Comparison of ENCODE assay signal across 18 cellular contexts in the genomic region with DNA sequence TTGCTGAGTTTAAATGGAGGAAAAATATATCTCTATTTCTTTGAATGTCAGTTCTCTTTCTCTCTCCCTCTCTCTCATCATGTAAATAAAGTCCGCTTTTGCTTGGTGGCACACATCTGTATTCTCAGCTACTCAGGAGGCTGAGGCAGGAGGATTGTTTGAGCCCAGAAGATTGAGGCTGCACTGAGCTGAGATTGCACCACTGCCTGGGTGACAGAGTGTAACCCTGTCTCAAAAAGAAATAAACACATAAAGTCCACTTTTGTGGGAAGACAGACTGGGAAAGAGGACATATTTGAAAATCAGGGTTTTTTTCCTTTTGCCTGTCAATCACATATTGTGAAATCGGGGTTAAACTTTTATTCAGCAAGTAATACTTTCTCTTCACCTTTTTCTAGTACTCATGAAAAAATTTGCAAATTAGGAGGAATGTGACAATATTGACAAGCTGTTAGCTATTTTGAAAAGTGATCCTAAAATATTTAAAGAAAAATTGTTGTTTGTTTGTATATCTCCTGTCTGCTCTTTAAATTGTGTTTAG. TPM values are rescaled to one million over a fixed set of nuclear protein-coding genes. Genes with fewer than 3 reads are reported as not detected.
DNase-seq lines count a peak whose midpoint lies in the region; ATAC-seq, FAIRE-seq and TF ChIP-seq lines count a peak whose summit lies in the region.
"Had no signal": no experiment of that assay in that cellular context is flagged by ENCODE, and none has a peak within 500 bp of the region (broad histone marks: within the 10 kb centered on the region; RNA-seq: fewer than 3 reads in every experiment).

No MANE protein-coding gene starts in this region.

- H2AFZ ChIP-seq in IMR-90 (replicated peaks; ENCODE audit: low read length, poor library complexity) (no peak overlapping the region), osteoblast (ENCODE audit: low read length) (no peak overlapping the region)

- no peak for TF ChIP-seq RAD21 in IMR-90 (IDR thresholded peaks at IDR 0.05; ENCODE audit: low read length)

- H3K9me3 ChIP-seq in IMR-90 (ENCODE audit: control insufficient read depth, insufficient read depth, low read length) (peaks cover 2% of the 10 kb centered on the region; the same call in 1 of the 2 replicates), osteoblast (ENCODE audit: low read depth, low read length) (no peaks in the 10 kb centered on the region)
- H3K9me3 ChIP-seq: left lung had no signal

- no peak overlapping the region for H4K5ac ChIP-seq in IMR-90 (ENCODE audit: low read depth, low read length)

- no TSS peak for BruUV-seq in IMR-90 (replicated peaks; lab: Mats Ljungman, UMichigan)

- no peaks in the 10 kb centered on the region for H3K27me3 Mint-ChIP-seq in endothelial cell (ENCODE audit: unreplicated experiment)

- peaks cover 2% of the 10 kb centered on the region; the same call in 1 of the 2 replicates for H3K4me1 ChIP-seq in IMR-90 (ENCODE audit: control insufficient read depth, insufficient read depth, low read length)
- peaks cover 9% of the 10 kb centered on the region for H3K4me1 ChIP-seq in osteoblast (ENCODE audit: insufficient read depth, low read length)

- H2AK5ac ChIP-seq in IMR-90 (ENCODE audit: low read depth, low read length) = no peak overlapping the region

- no peak overlapping the region for H2BK120ac ChIP-seq in IMR-90 (ENCODE audit: low read depth, low read length)

- H3K9me1 ChIP-seq in IMR-90 (ENCODE audit: insufficient read depth, low read length) = no peaks in the 10 kb centered on the region; the same call in 1 of the 2 replicates

- TF ChIP-seq CTCF in 22Rv1 (IDR thresholded peaks at IDR 0.05) = no peak
- no peak for TF ChIP-seq CTCF in IMR-90 (conservative IDR thresholded peaks at IDR 0.05; ENCODE audit: low read depth, low read length)
- TF ChIP-seq CTCF in endothelial cell (IDR thresholded peaks at IDR 0.05; ENCODE audit: unreplicated experiment) = no peak
- no peak for TF ChIP-seq CTCF in osteoblast (IDR thresholded peaks at IDR 0.05; ENCODE audit: extremely low read depth, low read depth, low read length)

- intact Hi-C loops in IMR-90 (cut with micrococcal nuclease) = no loop called here

- peak overlapping the region; percentile 51 for H3K4me3 Mint-ChIP-seq in endothelial cell (ENCODE audit: unreplicated experiment)
- H3K4me3 Mint-ChIP-seq: CD14-positive monocyte had no signal

- no peak overlapping the region for H2BK20ac ChIP-seq in IMR-90 (ENCODE audit: low read depth, low read length)

- H3K79me1 ChIP-seq in IMR-90 (ENCODE audit: low read depth in 1 of 2, low read length in 2 of 2) = peaks cover 4 to 13% of the 10 kb centered on the region in 2 experiments; a peak in 3 of 4 replicates

- in situ Hi-C loops in IMR-90 (cut with MboI; ENCODE audit: low sequenced_read_pairs) = no loop called here

- H3K4ac ChIP-seq in IMR-90 (ENCODE audit: low read depth, low read length) = no peak overlapping the region

- no peak overlapping the region for H2AK9ac ChIP-seq in IMR-90 (replicated peaks; ENCODE audit: low read depth, low read length, poor library complexity)

- H3K79me2 ChIP-seq in osteoblast (ENCODE audit: insufficient read depth, low read length) = peaks cover 81% of the 10 kb centered on the region

- H3K27ac Mint-ChIP-seq in endothelial cell (ENCODE audit: unreplicated experiment) = no peak overlapping the region
- H3K27ac Mint-ChIP-seq: CD14-positive monocyte had no signal

- H3K56ac ChIP-seq in IMR-90 (ENCODE audit: extremely low read depth, insufficient read depth, low read length) = no peak overlapping the region

- H3K9me3 Mint-ChIP-seq in endothelial cell (ENCODE audit: unreplicated experiment) = no peaks in the 10 kb centered on the region

- DNase-seq in IMR-90 (no peak), endothelial cell (ENCODE audit: low spot score) (no peak), osteoblast (ENCODE audit: insufficient read length, low spot score, missing footprints) (no peak), NCI-H1105 treated with DMSO at 0.1 percent for 48 hours (lab: John Stamatoyannopoulos, UW) (no peak), frontal cortex (ENCODE audit: low spot score in 2 of 2) (no peak)
- DNase-seq: activated CD4-positive, alpha-beta T cell treated with anti-CD3 and anti-CD28 coated beads, Interleukin-2, amount 50 U/mL, for 48 hours; activated gamma-delta T cell; effector CD8-positive, alpha-beta T cell; KBM-7; left lung; MV-4-11; NCI-H2029 treated with DMSO at 0.1 percent for 48 hours; OCI-M1 had no signal

- dilution Hi-C loops in IMR-90 (cut with HindIII; ENCODE audit: low sequenced_read_pairs, unreplicated experiment) = no loop called here

- H2BK15ac ChIP-seq in IMR-90 (ENCODE audit: low read depth, low read length) = no peak overlapping the region

- no peak overlapping the region for H3K18ac ChIP-seq in IMR-90 (ENCODE audit: low read depth, low read length)

- CTCF ChIA-PET in IMR-90 (lab: Yijun Ruan, JAX) = no interaction called here

- H3K23ac ChIP-seq in IMR-90 (ENCODE audit: low read depth, low read length) = no peak overlapping the region

- H3K27ac ChIP-seq in 22Rv1 = peak overlapping the region; percentile 57
- no peak overlapping the region for H3K27ac ChIP-seq in IMR-90 (ENCODE audit: insufficient read depth, low read length)
- H3K27ac ChIP-seq in osteoblast (ENCODE audit: low read depth, low read length) = peak overlapping the region; percentile 55
- H3K27ac ChIP-seq: VCaP had no signal

- H2BK5ac ChIP-seq in IMR-90 (ENCODE audit: low read depth, low read length, poor library complexity, severe bottlenecking) = no peak overlapping the region

- H4K8ac ChIP-seq in IMR-90 (ENCODE audit: low read depth in 2 of 2, low read length in 2 of 2) = no peak overlapping the region

- H3K36me3 ChIP-seq in IMR-90 (ENCODE audit: control insufficient read depth, insufficient read depth, low read length) (no peaks in the 10 kb centered on the region), osteoblast (ENCODE audit: insufficient read depth, low read length) (peaks cover 6% of the 10 kb centered on the region)
- H3K36me3 ChIP-seq: left lung had no signal

- H3K27me3 ChIP-seq in IMR-90 (ENCODE audit: control insufficient read depth, insufficient read depth, low read length) (peaks cover 3% of the 10 kb centered on the region; the same call in 1 of the 2 replicates), osteoblast (ENCODE audit: insufficient read depth, low read length) (peaks cover 10% of the 10 kb centered on the region)

- no peak overlapping the region for H3K9ac ChIP-seq in IMR-90 (ENCODE audit: low read depth, low read length)

- no peak overlapping the region for H3K14ac ChIP-seq in IMR-90 (replicated peaks; ENCODE audit: low read depth, low read length)

- ATAC-seq in IMR-90 (ENCODE audit: low read depth) (no peak), GM21360 (IDR thresholded peaks at IDR 0.05; ENCODE audit: unreplicated experiment) (no peak), HG03097 (IDR thresholded peaks at IDR 0.05; ENCODE audit: low FRiP score, unreplicated experiment) (no peak)
- ATAC-seq: left lung had no signal

- WGBS in IMR-90 (ENCODE audit: extremely low coverage in 2 of 2, insufficient read length in 1 of 2), 2 experiments = no CpG with 5 or more reads among the region's 2 CpGs

- TF ChIP-seq POLR2A in IMR-90 (IDR thresholded peaks at IDR 0.05; ENCODE audit: low read depth, low read length) = no peak

- no peak for FAIRE-seq in frontal cortex (lab: Jason Lieb, UNC)

- H4K20me1 ChIP-seq in IMR-90 (ENCODE audit: insufficient read depth, low read length) (peaks cover 3% of the 10 kb centered on the region; the same call in 1 of the 2 replicates), osteoblast (ENCODE audit: insufficient read depth, low read length) (peaks cover 9% of the 10 kb centered on the region)

- peaks cover 23% of the 10 kb centered on the region for H3K4me1 Mint-ChIP-seq in endothelial cell (ENCODE audit: unreplicated experiment)
- H3K4me1 Mint-ChIP-seq: CD14-positive monocyte had no signal

- H3K4me2 ChIP-seq in IMR-90 (ENCODE audit: low read depth, low read length) (no peak overlapping the region), osteoblast (ENCODE audit: insufficient read depth, low read length) (no peak overlapping the region)

- POLR2A ChIA-PET in IMR-90 (lab: Charles Lee; ENCODE audit: unreplicated experiment) = no interaction called here

- H3K4me3 ChIP-seq in IMR-90 (ENCODE audit: insufficient read depth, low read depth, low read length) = no peak overlapping the region
- H3K4me3 ChIP-seq in osteoblast (ENCODE audit: insufficient read depth, low read length) = no peak overlapping the region
- H3K4me3 ChIP-seq: left lung had no signal

- no peak overlapping the region for H4K91ac ChIP-seq in IMR-90 (ENCODE audit: insufficient read depth, low read depth, low read length)

- H3K36me3 Mint-ChIP-seq in endothelial cell (ENCODE audit: low read depth, unreplicated experiment) = no peaks in the 10 kb centered on the region
- H3K36me3 Mint-ChIP-seq: CD14-positive monocyte had no signal

TF ChIP-seq in IMR-90, 13 proteins besides CTCF, POLR2A, EP300 and RAD21:
- TF ChIP-seq RFX5 (IDR thresholded peaks at IDR 0.05; ENCODE audit: low read depth, low read length) (no peak), CEBPB (IDR thresholded peaks at IDR 0.05; ENCODE audit: low read depth, low read length) (peak; percentile 54; the same call in 1 of the 2 replicates), MAFK (IDR thresholded peaks at IDR 0.05; ENCODE audit: low read depth, low read length) (no peak)
- TF ChIP-seq, protein P1, sequence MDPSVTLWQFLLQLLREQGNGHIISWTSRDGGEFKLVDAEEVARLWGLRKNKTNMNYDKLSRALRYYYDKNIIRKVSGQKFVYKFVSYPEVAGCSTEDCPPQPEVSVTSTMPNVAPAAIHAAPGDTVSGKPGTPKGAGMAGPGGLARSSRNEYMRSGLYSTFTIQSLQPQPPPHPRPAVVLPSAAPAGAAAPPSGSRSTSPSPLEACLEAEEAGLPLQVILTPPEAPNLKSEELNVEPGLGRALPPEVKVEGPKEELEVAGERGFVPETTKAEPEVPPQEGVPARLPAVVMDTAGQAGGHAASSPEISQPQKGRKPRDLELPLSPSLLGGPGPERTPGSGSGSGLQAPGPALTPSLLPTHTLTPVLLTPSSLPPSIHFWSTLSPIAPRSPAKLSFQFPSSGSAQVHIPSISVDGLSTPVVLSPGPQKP (IDR thresholded peaks at IDR 0.05; ENCODE audit: borderline replicate concordance, low read depth, low read length) = no peak
TF ChIP-seq in IMR-90: peak in this region for 1.

RNA-seq across cellular contexts. Expression of a gene that starts 42.6 kb away (rescaled TPM):
- total RNA-seq in IMR-90 (2012; rRNA removed) = 252 and 370 TPM in 2 replicates
- 123 and 158 TPM in 2 replicates for polyA plus RNA-seq in IMR-90 (2012; rRNA removed)
- polyA plus RNA-seq in IMR-90 (2012; cell fraction: cytosol; rRNA removed) = 14.7 and 45.1 TPM in 2 replicates
- polyA plus RNA-seq in IMR-90 (2012; cell fraction: nucleus; rRNA removed; ENCODE audit: low replicate concordance) = 5.9 and 65.2 TPM in 2 replicates
- total RNA-seq in endothelial cell (ENCODE audit: unreplicated experiment) = 122 TPM
- total RNA-seq in osteoblast = 324 and 358 TPM in 2 replicates
- 76.2 TPM for total RNA-seq in frontal cortex
